34 cellular contexts compared by ENCODE assay signal in the genomic region with DNA sequence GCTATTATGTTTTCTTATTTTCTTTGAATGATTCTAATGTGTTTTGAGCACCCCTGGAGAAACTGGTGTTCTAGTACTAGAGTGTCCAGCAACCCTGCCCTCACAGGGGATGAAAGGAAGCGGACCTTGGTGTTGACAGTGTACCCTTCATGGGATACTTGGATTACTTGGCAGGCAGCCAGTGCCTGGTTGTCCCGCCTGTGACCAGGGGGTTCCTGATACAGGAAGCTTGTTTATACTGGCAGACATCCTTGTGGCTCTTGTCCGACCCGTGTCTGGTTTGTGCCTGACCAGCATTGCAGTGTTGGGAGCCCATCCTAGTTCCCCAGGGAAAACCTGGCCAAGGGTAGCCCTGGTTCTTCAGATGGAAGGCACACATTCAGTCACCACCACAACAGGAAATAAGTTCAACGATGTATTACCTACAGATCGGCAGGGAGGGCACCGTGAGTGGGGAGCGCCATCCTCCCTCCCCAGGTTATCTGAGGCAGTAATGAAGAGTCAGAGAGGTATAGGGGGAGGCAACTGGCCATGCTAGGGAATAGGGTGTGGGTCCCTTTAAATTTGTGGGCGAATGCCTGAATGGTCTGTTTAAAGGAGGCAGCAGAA. TPM values are rescaled to one million over a fixed set of nuclear protein-coding genes. Genes with fewer than 3 reads are reported as not detected.
"Had no signal": no experiment of that assay in that cellular context is flagged by ENCODE, and none has a peak within 500 bp of the region (broad histone marks: within the 10 kb centered on the region; RNA-seq: fewer than 3 reads in every experiment).

No MANE protein-coding gene starts in this region.

- H3K9me3 ChIP-seq: ascending aorta, gastrocnemius medialis, mucosa of descending colon, neutrophil, prostate gland, testis, uterus had no signal

- H3K27ac ChIP-seq: ascending aorta, brain microvascular endothelial cell, gastrocnemius medialis, hepatocyte, left ventricle myocardium inferior, neutrophil, ovary, prostate gland, skin epidermis, testis, uterus had no signal

- ATAC-seq: effector memory CD8-positive, alpha-beta T cell; gastrocnemius medialis; mucosa of descending colon; natural killer cell treated with Interleukin-12 subunit alpha and Interleukin-12 subunit beta and Interleukin-15 and Interleukin-18, amount 100 ng/mL, for 72 hours; sciatic nerve; stimulated activated naive CD8-positive, alpha-beta T cell treated with anti-CD3 and anti-CD28 coated beads, Interleukin-15, Interleukin-2, amounts not matched to agents 100 U/mL and 50 U/mL, for 24 hours; WTC11 had no signal

- H3K4me1 ChIP-seq: ascending aorta, gastrocnemius medialis, left ventricle myocardium inferior, prostate gland, testis, uterus had no signal

- H2AFZ ChIP-seq: hepatocyte had no signal

- DNase-seq: activated CD4-positive, alpha-beta memory T cell treated with anti-CD3 and anti-CD28 coated beads, Interleukin-2, amount 10 ng/mL, durations not matched to agents 7 days and 5 days; activated CD4-positive, alpha-beta T cell treated with anti-CD3 and anti-CD28 coated beads for 1 hour; activated CD4-positive, alpha-beta T cell treated with anti-CD3 and anti-CD28 coated beads, Interleukin-2, amount 10 ng/mL, durations not matched to agents 7 days and 5 days; activated CD8-positive, alpha-beta memory T cell treated with anti-CD3 and anti-CD28 coated beads, Interleukin-2, amount 50 U/mL, for 48 hours; activated gamma-delta T cell; activated naive CD4-positive, alpha-beta T cell treated with anti-CD3 and anti-CD28 coated beads, Interleukin-2, amount 10 ng/mL, durations not matched to agents 7 days and 5 days; activated naive CD8-positive, alpha-beta T cell treated with anti-CD3 and anti-CD28 coated beads, Interleukin-2, amount 10 ng/mL, durations not matched to agents 7 days and 5 days; activated T-cell treated with anti-CD3 and anti-CD28 coated beads, Interleukin-2, amount 50 U/mL, for 24 hours; brain microvascular endothelial cell; cortex of kidney; effector memory CD8-positive, alpha-beta T cell; erythroblast; gastrocnemius medialis; islet precursor cell; left ventricle myocardium inferior; mucosa of descending colon; ovary; retina; stimulated activated CD4-positive, alpha-beta T cell treated with anti-CD3 and anti-CD28 coated beads, Interleukin-12 subunit alpha, Interleukin-12 subunit beta, amount 100 ng/mL, for 4 hours; stimulated activated CD4-positive, alpha-beta T cell treated with anti-CD3 and anti-CD28 coated beads, Interleukin-4, amount 100 ng/mL, for 1 hour; stimulated activated naive CD8-positive, alpha-beta T cell treated with anti-CD3 and anti-CD28 coated beads, Interleukin-15, Interleukin-2, amounts not matched to agents 100 U/mL and 50 U/mL, for 24 hours; testis; trophoblast cell; uterus had no signal

- H3K79me2 ChIP-seq: hepatocyte had no signal

- H3K27me3 ChIP-seq: ascending aorta, brain microvascular endothelial cell, hepatocyte, neutrophil, ovary, testis, uterus had no signal

- H3K4me3 ChIP-seq: ascending aorta, gastrocnemius medialis, hepatocyte, left ventricle myocardium inferior, mucosa of descending colon, ovary, prostate gland, skin epidermis, testis, uterus had no signal

- H3K36me3 ChIP-seq: ascending aorta, brain microvascular endothelial cell, gastrocnemius medialis, left ventricle myocardium inferior, neutrophil, ovary, prostate gland, uterus had no signal

- H3K4me2 ChIP-seq: hepatocyte had no signal

RNA-seq across cellular contexts. Expression of a gene that starts 47.3 kb away (rescaled TPM):
- total RNA-seq: activated CD4-positive, alpha-beta memory T cell treated with anti-CD3 and anti-CD28 coated beads, Interleukin-2, amount 10 ng/mL, durations not matched to agents 7 days and 5 days; activated CD4-positive, alpha-beta T cell treated with anti-CD3 and anti-CD28 coated beads, Interleukin-2, amount 10 ng/mL, durations not matched to agents 7 days and 5 days; activated naive CD8-positive, alpha-beta T cell treated with anti-CD3 and anti-CD28 coated beads, Interleukin-2, amount 10 ng/mL, durations not matched to agents 7 days and 5 days; ascending aorta; mesenteric fat pad; myocyte had no signal
